In genomic region chr3:197083486-197083885, GRCh38 we compare ENCODE assay signal across 10 cellular contexts. TPM values are rescaled to one million over a fixed set of nuclear protein-coding genes. Genes with fewer than 3 reads are reported as not detected.
DNase-seq lines count a peak whose midpoint lies in the region; ATAC-seq and TF ChIP-seq lines count a peak whose summit lies in the region.
"Had no signal": no experiment of that assay in that cellular context is flagged by ENCODE, and none has a peak within 500 bp of the region (broad histone marks: within the 10 kb centered on the region; RNA-seq: fewer than 3 reads in every experiment).

No MANE protein-coding gene starts in this region.

- TF ChIP-seq CTCF in heart right ventricle (IDR thresholded peaks at IDR 0.05) (no peak), SK-N-SH (IDR thresholded peaks at IDR 0.05) (no peak), fibroblast of villous mesenchyme (IDR thresholded peaks at IDR 0.05; ENCODE audit: insufficient read depth, low read depth, low read length) (no peak)

- H3K27ac ChIP-seq in heart right ventricle (no peak overlapping the region), SK-N-SH (ENCODE audit: low read depth in 2 of 2, low read length in 1 of 2) (peak overlapping the region in 1 of 2 experiments; percentile 71; a peak in 2 of 4 replicates), trophoblast cell (ENCODE audit: low read depth, low read length) (no peak overlapping the region)
- H3K27ac ChIP-seq: uterus had no signal

- intact Hi-C loops in heart right ventricle (cut with DNase I): no loop called here
- intact Hi-C loops in cardiac septum (cut with DNase I): no loop called here
- intact Hi-C loops in Right ventricle myocardium inferior (cut with DNase I): no loop called here

- no peak overlapping the region for H3K14ac ChIP-seq in trophoblast cell (ENCODE audit: low read length)

- H3K4me2 ChIP-seq in SK-N-SH (peak overlapping the region; percentile 17; the same call in 1 of the 2 replicates), trophoblast cell (ENCODE audit: low read length) (no peak overlapping the region)

- no peak for TF ChIP-seq EP300 in SK-N-SH (IDR thresholded peaks at IDR 0.05; ENCODE audit: borderline replicate concordance in 1 of 2, low read depth in 1 of 2, low read length in 1 of 2)

- peaks cover 9% of the 10 kb centered on the region for H3F3A ChIP-seq in SK-N-SH (replicated peaks; ENCODE audit: insufficient read depth)

- ATAC-seq in heart right ventricle (peak in 5 of 8 donors; percentile 47 to 94 (median 86)), HG02938 (IDR thresholded peaks at IDR 0.05; ENCODE audit: unreplicated experiment) (no peak), Right ventricle myocardium inferior (no peak)
- ATAC-seq in stimulated activated naive CD8-positive, alpha-beta T cell treated with anti-CD3 and anti-CD28 coated beads, Interleukin-15, amount 100 ng/mL, for 72 hours: peak; percentile 78

- H3K27ac Mint-ChIP-seq in stimulated activated naive CD8-positive, alpha-beta T cell treated with anti-CD3 and anti-CD28 coated beads, Interleukin-15, amount 100 ng/mL, for 72 hours: peak overlapping the region in 1 of 2 donors; percentile 46

- CTCF ChIA-PET in SK-N-SH (lab: Yijun Ruan, JAX): no interaction called here

- no peak overlapping the region for H3K18ac ChIP-seq in trophoblast cell (ENCODE audit: low read length)

- no peaks in the 10 kb centered on the region for H3K27me3 Mint-ChIP-seq in stimulated activated naive CD8-positive, alpha-beta T cell treated with anti-CD3 and anti-CD28 coated beads, Interleukin-15, amount 100 ng/mL, for 72 hours

- no peak for DNase-seq in heart right ventricle
- DNase-seq in cardiac septum (ENCODE audit: low spot score): no peak
- no peak for DNase-seq in SK-N-SH
- DNase-seq in fibroblast of villous mesenchyme (ENCODE audit: low read depth): peak; percentile 74
- no peak for DNase-seq in stimulated activated naive CD8-positive, alpha-beta T cell treated with anti-CD3 and anti-CD28 coated beads, Interleukin-15, amount 100 ng/mL, for 72 hours
- no peak for DNase-seq in trophoblast cell
- no peak for DNase-seq in Right ventricle myocardium inferior (ENCODE audit: missing footprints)
- DNase-seq: GF-D8 had no signal

- H2BK12ac ChIP-seq in trophoblast cell (ENCODE audit: low read length): no peak overlapping the region

- no peak overlapping the region for H3K4me3 Mint-ChIP-seq in stimulated activated naive CD8-positive, alpha-beta T cell treated with anti-CD3 and anti-CD28 coated beads, Interleukin-15, amount 100 ng/mL, for 72 hours

- H3K36me3 ChIP-seq in heart right ventricle: peaks cover 0 to 48% (median 0%) of the 10 kb centered on the region in 9 donors
- H3K36me3 ChIP-seq in SK-N-SH (replicated peaks in 1 of 2; ENCODE audit: control insufficient read depth in 1 of 2, insufficient read depth in 2 of 2, low read length in 1 of 2): peaks cover 32 to 37% of the 10 kb centered on the region in 2 experiments
- H3K36me3 ChIP-seq in trophoblast cell (ENCODE audit: control insufficient read depth in 1 of 2, insufficient read depth in 2 of 2, low read length in 2 of 2): peaks cover 1 to 5% of the 10 kb centered on the region in 2 experiments
- H3K36me3 ChIP-seq: uterus had no signal

- H3K9me3 Mint-ChIP-seq in stimulated activated naive CD8-positive, alpha-beta T cell treated with anti-CD3 and anti-CD28 coated beads, Interleukin-15, amount 100 ng/mL, for 72 hours: no peaks in the 10 kb centered on the region

- no peak overlapping the region for H3K23ac ChIP-seq in trophoblast cell (ENCODE audit: low read length)

- H4K20me1 ChIP-seq in SK-N-SH (ENCODE audit: insufficient read depth): no peaks in the 10 kb centered on the region; the same call in 1 of the 2 replicates

- no peak overlapping the region for H4K12ac ChIP-seq in trophoblast cell (ENCODE audit: low read depth, low read length)

- POLR2A ChIA-PET in SK-N-SH (lab: Yijun Ruan, JAX): no interaction called here

- H3K9ac ChIP-seq in SK-N-SH (no peak overlapping the region), trophoblast cell (ENCODE audit: low read length) (no peak overlapping the region)

- no peak overlapping the region for H3K4ac ChIP-seq in trophoblast cell (ENCODE audit: low read depth, low read length)

- H4K91ac ChIP-seq in trophoblast cell (ENCODE audit: low read depth, low read length): no peak overlapping the region

- H3K9me2 ChIP-seq in SK-N-SH: no peaks in the 10 kb centered on the region

- H2AK5ac ChIP-seq in trophoblast cell (ENCODE audit: low read length): no peak overlapping the region

- TF ChIP-seq RAD21 in SK-N-SH (IDR thresholded peaks at IDR 0.05; ENCODE audit: low read length): no peak

- no peaks in the 10 kb centered on the region for H3K9me3 ChIP-seq in heart right ventricle
- H3K9me3 ChIP-seq in SK-N-SH: no peaks in the 10 kb centered on the region
- H3K9me3 ChIP-seq in trophoblast cell (ENCODE audit: insufficient read depth, low read depth, low read length): no peaks in the 10 kb centered on the region
- H3K9me3 ChIP-seq: uterus had no signal

- 86 to 90% methylated on average over 4 of the region's 4 CpGs for WGBS in heart right ventricle, 2 donors
- WGBS in SK-N-SH (ENCODE audit: low lambda C conversion rate): 90% methylated on average over 4 of the region's 4 CpGs
- no CpG with 5 or more reads among the region's 4 CpGs for WGBS in trophoblast cell (ENCODE audit: extremely low coverage, insufficient coverage, insufficient read length)

- H3K4me1 ChIP-seq in heart right ventricle: peaks cover 0 to 14% (median 0%) of the 10 kb centered on the region in 9 donors
- H3K4me1 ChIP-seq in SK-N-SH (ENCODE audit: control insufficient read depth in 1 of 2, insufficient read depth in 2 of 2, low read depth in 1 of 2, low read length in 1 of 2): peaks cover 0 to 6% of the 10 kb centered on the region in 2 experiments; a peak in 2 of 4 replicates
- H3K4me1 ChIP-seq in trophoblast cell (ENCODE audit: control insufficient read depth in 1 of 2, insufficient read depth in 2 of 2, low read length in 2 of 2): peaks cover 0 to 1% of the 10 kb centered on the region in 2 experiments
- H3K4me1 ChIP-seq: uterus had no signal

- peaks cover 17% of the 10 kb centered on the region for H3K4me1 Mint-ChIP-seq in stimulated activated naive CD8-positive, alpha-beta T cell treated with anti-CD3 and anti-CD28 coated beads, Interleukin-15, amount 100 ng/mL, for 72 hours

- no peaks in the 10 kb centered on the region for H3K79me2 ChIP-seq in SK-N-SH (ENCODE audit: insufficient read depth)
- H3K79me2 ChIP-seq in trophoblast cell (ENCODE audit: control insufficient read depth, insufficient read depth, low read length, poor library complexity): no peaks in the 10 kb centered on the region

- no peak overlapping the region for H2BK5ac ChIP-seq in trophoblast cell (ENCODE audit: low read depth, low read length, poor library complexity)

- no peak overlapping the region for H4K8ac ChIP-seq in trophoblast cell (ENCODE audit: low read depth, low read length)

- H3K4me3 ChIP-seq in heart right ventricle: no peak overlapping the region
- H3K4me3 ChIP-seq in SK-N-SH (ENCODE audit: low read depth in 2 of 2, low read length in 1 of 2): no peak overlapping the region
- no peak overlapping the region for H3K4me3 ChIP-seq in fibroblast of villous mesenchyme (ENCODE audit: low read depth, low read length)
- no peak overlapping the region for H3K4me3 ChIP-seq in trophoblast cell (ENCODE audit: low read depth, low read length)
- H3K4me3 ChIP-seq: uterus had no signal

- H3K27me3 ChIP-seq in heart right ventricle (no peaks in the 10 kb centered on the region), SK-N-SH (ENCODE audit: insufficient read depth) (no peaks in the 10 kb centered on the region), trophoblast cell (ENCODE audit: insufficient read depth, low read length) (no peaks in the 10 kb centered on the region)
- H3K27me3 ChIP-seq: uterus had no signal

- no peak overlapping the region for H2BK120ac ChIP-seq in trophoblast cell (ENCODE audit: insufficient read depth, low read length, poor library complexity)

- H2AFZ ChIP-seq in SK-N-SH (ENCODE audit: low read depth) (no peak overlapping the region), trophoblast cell (ENCODE audit: insufficient read depth, low read length, poor library complexity) (no peak overlapping the region)

- H3K79me1 ChIP-seq in trophoblast cell (ENCODE audit: low read length): no peaks in the 10 kb centered on the region

TF ChIP-seq in SK-N-SH, 30 proteins besides CTCF, POLR2A, EP300 and RAD21 (continues in another document):
- TF ChIP-seq RCOR1 (IDR thresholded peaks at IDR 0.05; ENCODE audit: low read length) (no peak), RXRA (IDR thresholded peaks at IDR 0.05; ENCODE audit: borderline replicate concordance, low read depth) (no peak), IRF3 (IDR thresholded peaks at IDR 0.05; ENCODE audit: low read depth, low read length) (no peak), TCF12 (IDR thresholded peaks at IDR 0.05) (peak; percentile 88), MXI1 (IDR thresholded peaks at IDR 0.05; ENCODE audit: low read depth, low read length) (no peak), TAF1 (IDR thresholded peaks at IDR 0.05; ENCODE audit: borderline replicate concordance, low read depth, low read length) (no peak), TEAD4 (IDR thresholded peaks at IDR 0.05; ENCODE audit: borderline replicate concordance, insufficient read depth) (no peak), GATA2 (CRISPR knock-in tag; IDR thresholded peaks at IDR 0.05) (no peak), CHD2 (IDR thresholded peaks at IDR 0.05; ENCODE audit: low read length, partially characterized antibody) (no peak)

RNA-seq across cellular contexts. Expression of gene MELTF, which starts 53.9 kb away (rescaled TPM):
- total RNA-seq in heart right ventricle: 10 to 100 TPM in 3 of 10 donors, 1 to 10 TPM in 7; 2.5 to 27.5 (median 6.3) TPM
- 10 to 100 TPM in 1 of 2 donors, 1 to 10 TPM in 1; 8.5 to 31.4 TPM for polyA plus RNA-seq in heart right ventricle
- total RNA-seq in cardiac septum: 10.8 TPM
- polyA plus RNA-seq in SK-N-SH (2012; rRNA removed): 27.2 and 32.4 TPM in 2 replicates
- 20.5 and 26.3 TPM in 2 replicates for polyA plus RNA-seq in SK-N-SH (2012; cell fraction: cytosol; rRNA removed)
- polyA plus RNA-seq in SK-N-SH (2012; cell fraction: nucleus; rRNA removed): 62.4 and 65.4 TPM in 2 replicates
- 4.7 and 5.2 TPM in 2 replicates for total RNA-seq in fibroblast of villous mesenchyme
- polyA plus RNA-seq in trophoblast cell (2013): 6.3 and 6.6 TPM in 2 replicates
- total RNA-seq in Right ventricle myocardium inferior: 4.0 TPM

Comparison
In these comparisons a context has a peak if more than half of its experiments do, and no peak if none do; other contexts are left out.
1. ATAC-seq: peak in heart right ventricle (5 of 8) and stimulated activated naive CD8-positive, alpha-beta T cell treated with anti-CD3 and anti-CD28 coated beads, Interleukin-15, amount 100 ng/mL, for 72 hours (single experiment); none in HG02938 (single experiment) and Right ventricle myocardium inferior (single experiment).